Comparison of ENCODE assay signal across 12 cellular contexts in genomic region chr9:107176701-107177100, GRCh38.
DNase-seq lines count a peak whose midpoint lies in the region; ATAC-seq and TF ChIP-seq lines count a peak whose summit lies in the region.
"Had no signal": no experiment of that assay in that cellular context is flagged by ENCODE, and none has a peak within 500 bp of the region (broad histone marks: within the 10 kb centered on the region; RNA-seq: fewer than 3 reads in every experiment).

No MANE protein-coding gene starts in this region.

- DNase-seq in IMR-90 (peak; percentile 28), amniotic epithelial cell (ENCODE audit: low read depth) (peak; percentile 80), medulla oblongata (ENCODE audit: extremely low spot score) (peak; percentile 45), stromal cell of bone marrow (ENCODE audit: low read depth) (peak; percentile 76), SIG-M5 (lab: John Stamatoyannopoulos, UW) (no peak), RPMI8226 (no peak)
- DNase-seq: activated CD8-positive, alpha-beta memory T cell treated with anti-CD3 and anti-CD28 coated beads, Interleukin-2, amount 50 U/mL, for 48 hours; activated naive CD8-positive, alpha-beta T cell treated with anti-CD3 and anti-CD28 coated beads, Interleukin-2, amount 50 U/mL, for 24 hours; DND-41; naive B cell; NCI-H2107 had no signal

- ATAC-seq in IMR-90 (ENCODE audit: low read depth) = peak; percentile 13; the same call in 1 of the 2 replicates
- no peak for ATAC-seq in HG03565 (IDR thresholded peaks at IDR 0.05; ENCODE audit: unreplicated experiment)
- ATAC-seq: activated naive CD8-positive, alpha-beta T cell treated with anti-CD3 and anti-CD28 coated beads, Interleukin-2, amount 50 U/mL, for 24 hours had no signal

- POLR2A ChIA-PET in IMR-90 (lab: Charles Lee; ENCODE audit: unreplicated experiment) = no interaction called here

- H2BK5ac ChIP-seq in IMR-90 (ENCODE audit: low read depth, low read length, poor library complexity, severe bottlenecking) = no peak overlapping the region

- no peaks in the 10 kb centered on the region for H3K36me3 ChIP-seq in IMR-90 (ENCODE audit: control insufficient read depth, insufficient read depth, low read length)

- no peak overlapping the region for H3K23ac ChIP-seq in IMR-90 (ENCODE audit: low read depth, low read length)

- no peak overlapping the region for H2AK5ac ChIP-seq in IMR-90 (ENCODE audit: low read depth, low read length)

- H3K27ac ChIP-seq in IMR-90 (ENCODE audit: insufficient read depth, low read length) = no peak overlapping the region

- H3K9me3 ChIP-seq in IMR-90 (ENCODE audit: control insufficient read depth, insufficient read depth, low read length) = no peaks in the 10 kb centered on the region

- H3K79me1 ChIP-seq in IMR-90 (ENCODE audit: low read depth in 1 of 2, low read length in 2 of 2) = no peaks in the 10 kb centered on the region

- no peak for TF ChIP-seq POLR2A in IMR-90 (IDR thresholded peaks at IDR 0.05; ENCODE audit: low read depth, low read length)

- no peak overlapping the region for H3K56ac ChIP-seq in IMR-90 (ENCODE audit: extremely low read depth, insufficient read depth, low read length)

- WGBS in IMR-90 (ENCODE audit: extremely low coverage in 2 of 2, insufficient read length in 1 of 2), 2 experiments = 0% methylated on average over 1 of the region's 5 CpGs; no CpG with 5 or more reads in 1 of the 2 experiments

- H2BK15ac ChIP-seq in IMR-90 (ENCODE audit: low read depth, low read length) = no peak overlapping the region

- H2AK9ac ChIP-seq in IMR-90 (replicated peaks; ENCODE audit: low read depth, low read length, poor library complexity) = no peak overlapping the region

- H3K18ac ChIP-seq in IMR-90 (ENCODE audit: low read depth, low read length) = no peak overlapping the region

- no peak overlapping the region for H4K5ac ChIP-seq in IMR-90 (ENCODE audit: low read depth, low read length)

- TF ChIP-seq RAD21 in IMR-90 (IDR thresholded peaks at IDR 0.05; ENCODE audit: low read length) = no peak

- H3K27me3 ChIP-seq in IMR-90 (ENCODE audit: control insufficient read depth, insufficient read depth, low read length) = no peaks in the 10 kb centered on the region

- no peak for TF ChIP-seq CTCF in IMR-90 (conservative IDR thresholded peaks at IDR 0.05; ENCODE audit: low read depth, low read length)

- no peak overlapping the region for H3K9ac ChIP-seq in IMR-90 (ENCODE audit: low read depth, low read length)

- no peak overlapping the region for H4K91ac ChIP-seq in IMR-90 (ENCODE audit: insufficient read depth, low read depth, low read length)

- in situ Hi-C loops in IMR-90 (cut with MboI; ENCODE audit: low sequenced_read_pairs) = no loop called here

- no peak overlapping the region for H2BK120ac ChIP-seq in IMR-90 (ENCODE audit: low read depth, low read length)

- H2BK20ac ChIP-seq in IMR-90 (ENCODE audit: low read depth, low read length) = no peak overlapping the region

- no peak overlapping the region for H2AFZ ChIP-seq in IMR-90 (replicated peaks; ENCODE audit: low read length, poor library complexity)

- CTCF ChIA-PET in IMR-90 (lab: Yijun Ruan, JAX) = no interaction called here

- peaks cover 3% of the 10 kb centered on the region; the same call in 1 of the 2 replicates for H3K9me1 ChIP-seq in IMR-90 (ENCODE audit: insufficient read depth, low read length)

- H3K4me1 ChIP-seq in IMR-90 (ENCODE audit: control insufficient read depth, insufficient read depth, low read length) = peaks cover 2% of the 10 kb centered on the region; the same call in 1 of the 2 replicates

- H4K20me1 ChIP-seq in IMR-90 (ENCODE audit: insufficient read depth, low read length) = no peaks in the 10 kb centered on the region; the same call in 1 of the 2 replicates

- intact Hi-C loops in IMR-90 (cut with micrococcal nuclease) = no loop called here

- H3K14ac ChIP-seq in IMR-90 (replicated peaks; ENCODE audit: low read depth, low read length) = no peak overlapping the region

- dilution Hi-C loops in IMR-90 (cut with HindIII; ENCODE audit: low sequenced_read_pairs, unreplicated experiment) = no loop called here

- no peak overlapping the region for H4K8ac ChIP-seq in IMR-90 (ENCODE audit: low read depth in 2 of 2, low read length in 2 of 2)

- H3K4me3 ChIP-seq in IMR-90 (ENCODE audit: insufficient read depth, low read depth, low read length) = no peak overlapping the region

- no TSS peak for BruUV-seq in IMR-90 (replicated peaks; lab: Mats Ljungman, UMichigan)

- no peak overlapping the region for H3K4ac ChIP-seq in IMR-90 (ENCODE audit: low read depth, low read length)

- H3K4me2 ChIP-seq in IMR-90 (ENCODE audit: low read depth, low read length) = no peak overlapping the region

TF ChIP-seq in IMR-90, 13 proteins besides CTCF, POLR2A, EP300 and RAD21:
- TF ChIP-seq FOS (IDR thresholded peaks at IDR 0.05; ENCODE audit: low read depth, low read length) = no peak
- TF ChIP-seq SMC3 (IDR thresholded peaks at IDR 0.05; ENCODE audit: low read depth, low read length) = no peak
- TF ChIP-seq MXI1 (IDR thresholded peaks at IDR 0.05; ENCODE audit: borderline replicate concordance, low read depth, low read length) = no peak
- TF ChIP-seq NFE2L2 (IDR thresholded peaks at IDR 0.05; ENCODE audit: low read depth, low read length) = no peak
- TF ChIP-seq CEBPB (IDR thresholded peaks at IDR 0.05; ENCODE audit: low read depth, low read length) = no peak
- no peak for TF ChIP-seq RCOR1 (IDR thresholded peaks at IDR 0.05; ENCODE audit: insufficient replicate concordance, low read length)
- TF ChIP-seq RFX5 (IDR thresholded peaks at IDR 0.05; ENCODE audit: low read depth, low read length) = no peak
- no peak for TF ChIP-seq BHLHE40 (IDR thresholded peaks at IDR 0.05; ENCODE audit: low read depth, low read length)
- TF ChIP-seq, protein P1, sequence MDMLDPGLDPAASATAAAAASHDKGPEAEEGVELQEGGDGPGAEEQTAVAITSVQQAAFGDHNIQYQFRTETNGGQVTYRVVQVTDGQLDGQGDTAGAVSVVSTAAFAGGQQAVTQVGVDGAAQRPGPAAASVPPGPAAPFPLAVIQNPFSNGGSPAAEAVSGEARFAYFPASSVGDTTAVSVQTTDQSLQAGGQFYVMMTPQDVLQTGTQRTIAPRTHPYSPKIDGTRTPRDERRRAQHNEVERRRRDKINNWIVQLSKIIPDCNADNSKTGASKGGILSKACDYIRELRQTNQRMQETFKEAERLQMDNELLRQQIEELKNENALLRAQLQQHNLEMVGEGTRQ (IDR thresholded peaks at IDR 0.05; ENCODE audit: low read depth, low read length) = no peak

Comparison
In these comparisons a context has a peak if more than half of its experiments do, and no peak if none do; other contexts are left out.
1. DNase-seq: peak in IMR-90 (single experiment), amniotic epithelial cell (single experiment), medulla oblongata (single experiment) and stromal cell of bone marrow (single experiment); none in SIG-M5 (single experiment) and RPMI8226 (single experiment).